In genomic region chr14:22852599-22852939, GRCh38 we compare ENCODE assay signal across 9 cellular contexts. TPM values are rescaled to one million over a fixed set of nuclear protein-coding genes. Genes with fewer than 3 reads are reported as not detected.
A peak's percentile ranks its signal among the peaks of the same experiment; 100 is the strongest.
DNase-seq lines count a peak whose midpoint lies in the region; ATAC-seq, FAIRE-seq and TF ChIP-seq lines count a peak whose summit lies in the region.
"Had no signal": no experiment of that assay in that cellular context is flagged by ENCODE, and none has a peak within 500 bp of the region (broad histone marks: within the 10 kb centered on the region; RNA-seq: fewer than 3 reads in every experiment).

No MANE protein-coding gene starts in this region.

- no peaks in the 10 kb centered on the region for H3K36me3 Mint-ChIP-seq in CD4-positive, CD25-positive, alpha-beta regulatory T cell
- no peaks in the 10 kb centered on the region for H3K36me3 Mint-ChIP-seq in endodermal cell (ENCODE audit: low read depth)
- peaks cover 2% of the 10 kb centered on the region for H3K36me3 Mint-ChIP-seq in T-helper 2 cell treated with Interferon-gamma antibody and Interleukin-4, amounts not matched to agents 5 μg/mL and 100 μg/mL, for 36 hours (ENCODE audit: low read depth)
- H3K36me3 Mint-ChIP-seq: CD4-positive, alpha-beta memory T cell had no signal

- peak overlapping the region in 1 of 4 donors; percentile 82 for H3K4me3 Mint-ChIP-seq in CD4-positive, CD25-positive, alpha-beta regulatory T cell
- no peak overlapping the region for H3K4me3 Mint-ChIP-seq in endodermal cell
- H3K4me3 Mint-ChIP-seq in T-helper 2 cell treated with Interferon-gamma antibody and Interleukin-4, amounts not matched to agents 5 μg/mL and 100 μg/mL, for 36 hours, result no peak overlapping the region

- H3K4me3 ChIP-seq in CD4-positive, CD25-positive, alpha-beta regulatory T cell (ENCODE audit: low read depth, low read length), result no peak overlapping the region
- H3K4me3 ChIP-seq in Peyer's patch (peak overlapping the region in 1 of 4 donors; percentile 58), endodermal cell (ENCODE audit: low read length) (no peak overlapping the region), pancreas (no peak overlapping the region), prostate gland (no peak overlapping the region), adrenal gland (no peak overlapping the region)

- no peak for TF ChIP-seq POLR2A in Peyer's patch (IDR thresholded peaks at IDR 0.05)
- TF ChIP-seq POLR2A in prostate gland (IDR thresholded peaks at IDR 0.05), result no peak
- TF ChIP-seq POLR2A in adrenal gland (IDR thresholded peaks at IDR 0.05), result no peak

- WGBS in endodermal cell (ENCODE audit: insufficient coverage in 1 of 2, insufficient read length in 1 of 2), 2 experiments, result 100% methylated on average over 1 of the region's 2 CpGs; no CpG with 5 or more reads in 1 of the 2 experiments
- WGBS in pancreas, 2 donors, result 36 to 42% methylated on average over 2 of the region's 2 CpGs
- WGBS in prostate gland, result 86% methylated on average over 2 of the region's 2 CpGs
- 63 to 74% (median 67%) methylated on average over 2 of the region's 2 CpGs for WGBS in adrenal gland, 4 donors

- H3K27me3 ChIP-seq in CD4-positive, CD25-positive, alpha-beta regulatory T cell (ENCODE audit: control insufficient read depth, insufficient read depth, low read length), result no peaks in the 10 kb centered on the region
- no peaks in the 10 kb centered on the region for H3K27me3 ChIP-seq in Peyer's patch
- no peaks in the 10 kb centered on the region for H3K27me3 ChIP-seq in endodermal cell (ENCODE audit: control insufficient read depth, insufficient read depth, low read length, poor library complexity, severe bottlenecking)
- H3K27me3 ChIP-seq in pancreas, result no peaks in the 10 kb centered on the region
- H3K27me3 ChIP-seq in prostate gland (replicated peaks; ENCODE audit: insufficient read depth), result no peaks in the 10 kb centered on the region
- H3K27me3 ChIP-seq in adrenal gland, result no peaks in the 10 kb centered on the region

- FAIRE-seq in pancreas (lab: Jason Lieb, UNC), result no peak

- no peak overlapping the region for H3K27ac ChIP-seq in CD4-positive, CD25-positive, alpha-beta regulatory T cell (ENCODE audit: insufficient read depth, low read length, poor library complexity, severe bottlenecking)
- H3K27ac ChIP-seq in Peyer's patch, result peak overlapping the region; percentile 57 to 87 (median 75)
- no peak overlapping the region for H3K27ac ChIP-seq in endodermal cell (ENCODE audit: low read depth, low read length)
- H3K27ac ChIP-seq in pancreas, result peak overlapping the region in 3 of 4 donors; percentile 53 to 85 (median 85)
- H3K27ac ChIP-seq in prostate gland, result no peak overlapping the region
- H3K27ac ChIP-seq in adrenal gland, result no peak overlapping the region

- ATAC-seq in CD4-positive, CD25-positive, alpha-beta regulatory T cell (ENCODE audit: low read depth in 2 of 2), result no peak
- no peak for ATAC-seq in pancreas

- no peak for DNase-seq in CD4-positive, CD25-positive, alpha-beta regulatory T cell
- DNase-seq in Peyer's patch, result peak in 1 of 3 donors; percentile 60
- no peak for DNase-seq in endodermal cell
- DNase-seq in pancreas, result peak in 1 of 6 donors; percentile 75
- DNase-seq in T-helper 2 cell treated with Interferon-gamma antibody and Interleukin-4, amounts not matched to agents 5 μg/mL and 100 μg/mL, for 36 hours (ENCODE audit: low spot score), result no peak
- no peak for DNase-seq in OCI-M2 (lab: John Stamatoyannopoulos, UW; ENCODE audit: unreplicated experiment)
- no peak for DNase-seq in prostate gland (ENCODE audit: low spot score)
- DNase-seq in adrenal gland, result no peak

- peak overlapping the region in 2 of 3 donors; percentile 75 to 80 for H3K27ac Mint-ChIP-seq in CD4-positive, CD25-positive, alpha-beta regulatory T cell
- peak overlapping the region; percentile 76 for H3K27ac Mint-ChIP-seq in endodermal cell
- H3K27ac Mint-ChIP-seq in T-helper 2 cell treated with Interferon-gamma antibody and Interleukin-4, amounts not matched to agents 5 μg/mL and 100 μg/mL, for 36 hours, result no peak overlapping the region

- H3K27me3 Mint-ChIP-seq in CD4-positive, CD25-positive, alpha-beta regulatory T cell, result no peaks in the 10 kb centered on the region
- no peaks in the 10 kb centered on the region for H3K27me3 Mint-ChIP-seq in endodermal cell (ENCODE audit: insufficient read depth)
- H3K27me3 Mint-ChIP-seq in T-helper 2 cell treated with Interferon-gamma antibody and Interleukin-4, amounts not matched to agents 5 μg/mL and 100 μg/mL, for 36 hours (ENCODE audit: low read depth), result peaks cover 26% of the 10 kb centered on the region

- intact Hi-C loops in pancreas (cut with DNase I), result loop anchor here in 2 of 3 donors (10.0 kb wide), 2 partner anchors 198 to 298 kb away; no protein-coding TSS in a partner anchor
- intact Hi-C loops in prostate gland (cut with DNase I), result loop anchor here (2.0 to 10.0 kb wide), 3 partner anchors 30 to 295 kb away; partner anchors contain the start of gene OXA1L
- intact Hi-C loops in adrenal gland (cut with DNase I), result loop anchor here (2.0 to 10.0 kb wide), 3 partner anchors 26 to 300 kb away; no protein-coding TSS in a partner anchor

- H3K9me3 ChIP-seq in CD4-positive, CD25-positive, alpha-beta regulatory T cell (ENCODE audit: control insufficient read depth in 2 of 2, low read length in 2 of 2), result peaks cover 0 to 1% of the 10 kb centered on the region in 2 experiments
- H3K9me3 ChIP-seq in Peyer's patch, result no peaks in the 10 kb centered on the region
- H3K9me3 ChIP-seq in endodermal cell (ENCODE audit: control insufficient read depth, low read length), result peaks cover 9% of the 10 kb centered on the region
- no peaks in the 10 kb centered on the region for H3K9me3 ChIP-seq in pancreas
- no peaks in the 10 kb centered on the region for H3K9me3 ChIP-seq in prostate gland
- no peaks in the 10 kb centered on the region for H3K9me3 ChIP-seq in adrenal gland (replicated peaks in 1 of 3)

- H3K4me1 ChIP-seq in CD4-positive, CD25-positive, alpha-beta regulatory T cell (ENCODE audit: control insufficient read depth, insufficient read depth, low read length, poor library complexity, severe bottlenecking), result peaks cover 10% of the 10 kb centered on the region
- H3K4me1 ChIP-seq in Peyer's patch, result peaks cover 0 to 43% (median 4%) of the 10 kb centered on the region in 4 donors
- peaks cover 3% of the 10 kb centered on the region for H3K4me1 ChIP-seq in endodermal cell (ENCODE audit: control insufficient read depth, insufficient read depth, low read length)
- H3K4me1 ChIP-seq in pancreas, result peaks cover 12 to 16% (median 14%) of the 10 kb centered on the region in 3 donors
- H3K4me1 ChIP-seq in prostate gland (replicated peaks), result peaks cover 10% of the 10 kb centered on the region
- H3K4me1 ChIP-seq in adrenal gland (replicated peaks in 1 of 2), result peaks cover 5 to 44% of the 10 kb centered on the region in 2 donors

- no peak overlapping the region for H3K9ac ChIP-seq in endodermal cell (ENCODE audit: extremely low read depth, low read length, poor library complexity, severe bottlenecking)

- peaks cover 0 to 19% (median 13%) of the 10 kb centered on the region in 4 donors for H3K4me1 Mint-ChIP-seq in CD4-positive, CD25-positive, alpha-beta regulatory T cell
- H3K4me1 Mint-ChIP-seq in endodermal cell, result peaks cover 21% of the 10 kb centered on the region
- H3K4me1 Mint-ChIP-seq in T-helper 2 cell treated with Interferon-gamma antibody and Interleukin-4, amounts not matched to agents 5 μg/mL and 100 μg/mL, for 36 hours (ENCODE audit: low read depth), result peaks cover 16% of the 10 kb centered on the region

- TF ChIP-seq CTCF in Peyer's patch (IDR thresholded peaks at IDR 0.05) (no peak), endodermal cell (conservative IDR thresholded peaks at IDR 0.05) (no peak), pancreas (IDR thresholded peaks at IDR 0.05) (no peak), prostate gland (IDR thresholded peaks at IDR 0.05) (no peak), adrenal gland (IDR thresholded peaks at IDR 0.05) (no peak)

- no peaks in the 10 kb centered on the region for H3K36me3 ChIP-seq in CD4-positive, CD25-positive, alpha-beta regulatory T cell (ENCODE audit: control insufficient read depth, insufficient read depth, low read length)
- no peaks in the 10 kb centered on the region for H3K36me3 ChIP-seq in Peyer's patch
- no peaks in the 10 kb centered on the region for H3K36me3 ChIP-seq in endodermal cell (ENCODE audit: control insufficient read depth, insufficient read depth, low read length)
- H3K36me3 ChIP-seq in pancreas, result no peaks in the 10 kb centered on the region
- no peaks in the 10 kb centered on the region for H3K36me3 ChIP-seq in prostate gland
- H3K36me3 ChIP-seq in adrenal gland (replicated peaks in 1 of 2), result no peaks in the 10 kb centered on the region

- H3K9me3 Mint-ChIP-seq in CD4-positive, CD25-positive, alpha-beta regulatory T cell, result peaks cover 0 to 2% (median 0%) of the 10 kb centered on the region in 7 donors
- H3K9me3 Mint-ChIP-seq in endodermal cell, result peaks cover 2% of the 10 kb centered on the region
- H3K9me3 Mint-ChIP-seq in T-helper 2 cell treated with Interferon-gamma antibody and Interleukin-4, amounts not matched to agents 5 μg/mL and 100 μg/mL, for 36 hours, result no peaks in the 10 kb centered on the region

RNA-seq across cellular contexts. Expression of gene MMP14, which starts 16.2 kb away (rescaled TPM):
- 1.0 TPM for total RNA-seq in CD4-positive, CD25-positive, alpha-beta regulatory T cell
- not detected for polyA plus RNA-seq in CD4-positive, CD25-positive, alpha-beta regulatory T cell
- total RNA-seq in Peyer's patch, result 100 to 1,000 TPM in 1 of 4 donors, 10 to 100 TPM in 3; 63.0 to 116 (median 82.9) TPM
- 100 to 1,000 TPM; 181 to 220 TPM for total RNA-seq in endodermal cell
- polyA plus RNA-seq in endodermal cell (2013, experiment 1 of 2), result 75.6 TPM
- polyA plus RNA-seq in endodermal cell (2013, experiment 2 of 2), result 86.6 TPM
- 100 to 1,000 TPM in 1 of 6 donors, 10 to 100 TPM in 5; 21.5 to 146 (median 34.0) TPM for total RNA-seq in pancreas
- 10 to 100 TPM; 18.7 to 61.8 TPM for polyA plus RNA-seq in pancreas
- total RNA-seq in prostate gland, result 10 to 100 TPM; 64.9 to 90.4 TPM
- total RNA-seq in adrenal gland, result 100 to 1,000 TPM in 4 of 8 donors, 10 to 100 TPM in 4; 55.7 to 161 (median 97.8) TPM
- 10 to 100 TPM; 15.5 to 65.2 (median 17.0) TPM for polyA plus RNA-seq in adrenal gland
- polyA plus RNA-seq: CD4-positive, alpha-beta memory T cell had no signal

RNA-seq across cellular contexts. Expression of gene LRP10, which starts 19.0 kb away (rescaled TPM):
- 111 TPM for total RNA-seq in CD4-positive, CD25-positive, alpha-beta regulatory T cell
- 100 to 1,000 TPM in 1 of 4 donors, 10 to 100 TPM in 3; 78.7 to 108 (median 88.3) TPM for polyA plus RNA-seq in CD4-positive, CD25-positive, alpha-beta regulatory T cell
- total RNA-seq in Peyer's patch, result 100 to 1,000 TPM in 3 of 4 donors, 10 to 100 TPM in 1; 69.3 to 250 (median 221) TPM
- 10 to 100 TPM; 28.9 to 41.5 TPM for total RNA-seq in endodermal cell
- 21.8 TPM for polyA plus RNA-seq in endodermal cell (2013, experiment 1 of 2)
- polyA plus RNA-seq in endodermal cell (2013, experiment 2 of 2), result 22.8 TPM
- total RNA-seq in pancreas, result 10 to 100 TPM; 49.5 to 86.2 (median 52.5) TPM
- 10 to 100 TPM; 14.7 to 22.7 TPM for polyA plus RNA-seq in pancreas
- 100 to 1,000 TPM; 124 to 150 TPM for total RNA-seq in prostate gland
- total RNA-seq in adrenal gland, result 100 to 1,000 TPM in 4 of 8 donors, 10 to 100 TPM in 4; 74.5 to 207 (median 104) TPM
- 10 to 100 TPM; 13.1 to 26.8 (median 14.8) TPM for polyA plus RNA-seq in adrenal gland

RNA-seq across cellular contexts. Expression of gene MRPL52, which starts 22.9 kb away (rescaled TPM):
- total RNA-seq in CD4-positive, CD25-positive, alpha-beta regulatory T cell, result 35.7 TPM
- polyA plus RNA-seq in CD4-positive, CD25-positive, alpha-beta regulatory T cell, result 100 to 1,000 TPM; 129 to 148 (median 138) TPM
- total RNA-seq in Peyer's patch (100 to 1,000 TPM in 1 of 4 donors, 10 to 100 TPM in 3; 30.3 to 114 (median 52.9) TPM), endodermal cell (100 to 1,000 TPM; 192 to 204 TPM), pancreas (10 to 100 TPM; 29.1 to 47.6 (median 43.0) TPM), prostate gland (100 to 1,000 TPM in 1 of 2 donors, 10 to 100 TPM in 1; 54.5 to 195 TPM), adrenal gland (100 to 1,000 TPM in 4 of 8 donors, 10 to 100 TPM in 4; 58.3 to 390 (median 102) TPM)
- polyA plus RNA-seq in endodermal cell (2013, experiment 1 of 2), result 125 TPM
- polyA plus RNA-seq in endodermal cell (2013, experiment 2 of 2), result 133 TPM
- polyA plus RNA-seq in pancreas (10 to 100 TPM; 57.1 to 85.0 TPM), adrenal gland (100 to 1,000 TPM in 2 of 3 donors, 10 to 100 TPM in 1; 66.0 to 337 (median 256) TPM)

RNA-seq across cellular contexts. Expression of gene REM2, which starts 30.5 kb away (rescaled TPM):
- total RNA-seq in CD4-positive, CD25-positive, alpha-beta regulatory T cell, result 11.1 TPM
- 1 to 10 TPM in 3 of 4 donors, under 1 TPM in 1; 0.61 to 2.6 (median 1.4) TPM for polyA plus RNA-seq in CD4-positive, CD25-positive, alpha-beta regulatory T cell
- total RNA-seq in Peyer's patch, result 1 to 10 TPM in 3 of 4 donors, under 1 TPM in 1; 0.57 to 2.1 (median 1.4) TPM
- total RNA-seq in endodermal cell, result 1 to 10 TPM in 1 of 2 donors, under 1 TPM in 1; 0.77 to 1.2 TPM
- polyA plus RNA-seq in endodermal cell (2013, experiment 1 of 2), result 5.9 TPM
- polyA plus RNA-seq in endodermal cell (2013, experiment 2 of 2), result 5.5 TPM
- under 1 TPM in 5 of 6 donors, not detected in 1; 0.16 to 0.41 (median 0.28) TPM for total RNA-seq in pancreas
- 1 to 10 TPM in 1 of 2 donors, under 1 TPM in 1; 0.72 to 2.5 TPM for polyA plus RNA-seq in pancreas
- total RNA-seq in prostate gland, result 1 to 10 TPM in 1 of 2 donors, under 1 TPM in 1; 0.62 to 1.0 TPM
- total RNA-seq in adrenal gland, result under 1 TPM in 4 of 8 donors, not detected in 4; 0.15 to 0.28 (median 0.23) TPM
- polyA plus RNA-seq in adrenal gland, result 1 to 10 TPM in 1 of 3 donors, under 1 TPM in 2; 0.09 to 1.2 (median 0.64) TPM

RNA-seq across cellular contexts. Expression of gene SLC7A7, which starts 37.3 kb away (rescaled TPM):
- total RNA-seq in CD4-positive, CD25-positive, alpha-beta regulatory T cell, result not detected
- under 1 TPM; 0.21 to 0.61 (median 0.50) TPM for polyA plus RNA-seq in CD4-positive, CD25-positive, alpha-beta regulatory T cell
- total RNA-seq in Peyer's patch (100 to 1,000 TPM in 3 of 4 donors, 10 to 100 TPM in 1; 30.5 to 787 (median 367) TPM), endodermal cell (10 to 100 TPM; 16.7 to 17.0 TPM), pancreas (10 to 100 TPM in 1 of 6 donors, 1 to 10 TPM in 5; 2.9 to 13.1 (median 5.7) TPM), prostate gland (1 to 10 TPM; 4.6 to 8.1 TPM), adrenal gland (10 to 100 TPM in 7 of 8 donors, 1 to 10 TPM in 1; 7.3 to 30.5 (median 20.7) TPM)
- polyA plus RNA-seq in endodermal cell (2013, experiment 1 of 2), result 8.4 TPM
- 7.2 TPM for polyA plus RNA-seq in endodermal cell (2013, experiment 2 of 2)
- polyA plus RNA-seq in pancreas (1 to 10 TPM; 4.9 to 9.9 TPM), adrenal gland (10 to 100 TPM in 1 of 3 donors, 1 to 10 TPM in 2; 4.0 to 10.1 (median 6.5) TPM)

Comparison
In these comparisons a context has a peak if more than half of its experiments do, and no peak if none do; other contexts are left out.
1. H3K27ac ChIP-seq: peak in Peyer's patch (4 of 4) and pancreas (3 of 4); none in CD4-positive, CD25-positive, alpha-beta regulatory T cell (single experiment), endodermal cell (single experiment), prostate gland (0 of 2) and adrenal gland (0 of 5).
2. RNA of gene MMP14, which starts 16.2 kb away (total RNA-seq): 181 to 220 TPM in endodermal cell, 55.7 to 161 TPM in adrenal gland, 64.9 to 90.4 TPM in prostate gland, 63.0 to 116 TPM in Peyer's patch and 21.5 to 146 TPM in pancreas; 1.0 TPM in CD4-positive, CD25-positive, alpha-beta regulatory T cell (single experiment); every median in the first group is over 10 times any median in the second.